Comparison of ENCODE assay signal across 22 cellular contexts in the genomic region with DNA sequence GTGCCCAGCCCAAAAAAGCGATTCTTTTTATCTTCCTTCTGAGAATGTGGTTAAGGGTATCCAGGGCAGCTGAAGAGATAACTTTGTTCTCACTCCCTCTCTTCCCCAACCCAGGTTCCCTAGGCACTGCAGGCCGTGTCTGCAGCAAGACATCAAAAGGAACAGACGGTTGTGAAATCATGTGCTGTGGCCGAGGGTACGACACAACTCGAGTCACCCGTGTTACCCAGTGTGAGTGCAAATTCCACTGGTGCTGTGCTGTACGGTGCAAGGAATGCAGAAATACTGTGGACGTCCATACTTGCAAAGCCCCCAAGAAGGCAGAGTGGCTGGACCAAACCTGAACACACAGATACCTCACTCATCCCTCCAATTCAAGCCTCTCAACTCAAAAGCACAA.
"Had no signal": no experiment of that assay in that cellular context is flagged by ENCODE, and none has a peak within 500 bp of the region (broad histone marks: within the 10 kb centered on the region; RNA-seq: fewer than 3 reads in every experiment).

No MANE protein-coding gene starts in this region.

- H3K4me1 ChIP-seq: left lung, spleen had no signal

- H3K9me3 ChIP-seq: left lung, spleen, upper lobe of left lung had no signal

- H3K27me3 ChIP-seq: brain microvascular endothelial cell, left lung, spleen, upper lobe of left lung had no signal

- H3K27ac Mint-ChIP-seq: activated CD4-positive, alpha-beta T cell treated with anti-CD3 and anti-CD28 coated beads for 36 hours; activated naive CD4-positive, alpha-beta T cell treated with anti-CD3 and anti-CD28 coated beads, Interleukin-2, amount 50 U/mL, for 24 hours; activated T-cell treated with anti-CD3 and anti-CD28 coated beads, Interleukin-2, amount 50 U/mL, for 72 hours; naive thymus-derived CD8-positive, alpha-beta T cell; progenitor cell of endocrine pancreas; T-cell; T-helper 2 cell treated with Interferon-gamma antibody and Interleukin-4, amounts not matched to agents 5 μg/mL and 100 μg/mL, for 36 hours had no signal

- H3K27me3 Mint-ChIP-seq: activated CD4-positive, alpha-beta T cell treated with anti-CD3 and anti-CD28 coated beads for 36 hours; activated naive CD4-positive, alpha-beta T cell treated with anti-CD3 and anti-CD28 coated beads, Interleukin-2, amount 50 U/mL, for 24 hours; naive thymus-derived CD8-positive, alpha-beta T cell; T-cell had no signal

- DNase-seq: activated CD4-positive, alpha-beta T cell treated with anti-CD3 and anti-CD28 coated beads for 36 hours; activated CD4-positive, alpha-beta T cell treated with anti-CD3 and anti-CD28 coated beads, Interleukin-2, amount 50 U/mL, for 48 hours; activated effector memory CD4-positive, alpha-beta T cell treated with anti-CD3 and anti-CD28 coated beads, Interleukin-2, amount 50 U/mL, for 16 hours; activated T-cell treated with anti-CD3 and anti-CD28 coated beads, Interleukin-2, amount 50 U/mL, for 72 hours; aorta; brain microvascular endothelial cell; central memory CD4-positive, alpha-beta T cell; dermis blood vessel endothelial cell; effector CD8-positive, alpha-beta T cell; foreskin keratinocyte; left lung; naive thymus-derived CD8-positive, alpha-beta T cell; retina; spleen; stimulated activated CD4-positive, alpha-beta T cell treated with anti-CD3 and anti-CD28 coated beads, Interleukin-4, amount 100 ng/mL, for 1 hour; stimulated activated naive CD4-positive, alpha-beta T cell treated with Interleukin-2 at 50 U/mL for 16 hours; T-cell; upper lobe of left lung had no signal

- H3K4me3 Mint-ChIP-seq: activated CD4-positive, alpha-beta T cell treated with anti-CD3 and anti-CD28 coated beads for 36 hours; activated naive CD4-positive, alpha-beta T cell treated with anti-CD3 and anti-CD28 coated beads, Interleukin-2, amount 50 U/mL, for 24 hours; activated T-cell treated with anti-CD3 and anti-CD28 coated beads, Interleukin-2, amount 50 U/mL, for 72 hours; naive thymus-derived CD8-positive, alpha-beta T cell; T-cell; T-helper 2 cell treated with Interferon-gamma antibody and Interleukin-4, amounts not matched to agents 5 μg/mL and 100 μg/mL, for 36 hours had no signal

- H3K9me3 Mint-ChIP-seq: activated naive CD4-positive, alpha-beta T cell treated with anti-CD3 and anti-CD28 coated beads, Interleukin-2, amount 50 U/mL, for 24 hours; activated T-cell treated with anti-CD3 and anti-CD28 coated beads, Interleukin-2, amount 50 U/mL, for 72 hours; naive thymus-derived CD8-positive, alpha-beta T cell; T-cell; T-helper 2 cell treated with Interferon-gamma antibody and Interleukin-4, amounts not matched to agents 5 μg/mL and 100 μg/mL, for 36 hours had no signal

- H3K4me3 ChIP-seq: left lung, lung, spleen, upper lobe of left lung had no signal

- ATAC-seq: activated CD4-positive, alpha-beta T cell treated with anti-CD3 and anti-CD28 coated beads for 36 hours; activated T-cell treated with anti-CD3 and anti-CD28 coated beads, Interleukin-2, amount 50 U/mL, for 72 hours; foreskin keratinocyte; left lung; naive thymus-derived CD8-positive, alpha-beta T cell; T-cell had no signal

- H3K27ac ChIP-seq: brain microvascular endothelial cell, foreskin keratinocyte, left lung, spleen, upper lobe of left lung had no signal

- H3K4me1 Mint-ChIP-seq: activated CD4-positive, alpha-beta T cell treated with anti-CD3 and anti-CD28 coated beads for 36 hours; activated naive CD4-positive, alpha-beta T cell treated with anti-CD3 and anti-CD28 coated beads, Interleukin-2, amount 50 U/mL, for 24 hours; naive thymus-derived CD8-positive, alpha-beta T cell; T-cell had no signal

- H3K36me3 ChIP-seq: brain microvascular endothelial cell had no signal
